ENCODE assay signal across 8 cellular contexts in the genomic region with DNA sequence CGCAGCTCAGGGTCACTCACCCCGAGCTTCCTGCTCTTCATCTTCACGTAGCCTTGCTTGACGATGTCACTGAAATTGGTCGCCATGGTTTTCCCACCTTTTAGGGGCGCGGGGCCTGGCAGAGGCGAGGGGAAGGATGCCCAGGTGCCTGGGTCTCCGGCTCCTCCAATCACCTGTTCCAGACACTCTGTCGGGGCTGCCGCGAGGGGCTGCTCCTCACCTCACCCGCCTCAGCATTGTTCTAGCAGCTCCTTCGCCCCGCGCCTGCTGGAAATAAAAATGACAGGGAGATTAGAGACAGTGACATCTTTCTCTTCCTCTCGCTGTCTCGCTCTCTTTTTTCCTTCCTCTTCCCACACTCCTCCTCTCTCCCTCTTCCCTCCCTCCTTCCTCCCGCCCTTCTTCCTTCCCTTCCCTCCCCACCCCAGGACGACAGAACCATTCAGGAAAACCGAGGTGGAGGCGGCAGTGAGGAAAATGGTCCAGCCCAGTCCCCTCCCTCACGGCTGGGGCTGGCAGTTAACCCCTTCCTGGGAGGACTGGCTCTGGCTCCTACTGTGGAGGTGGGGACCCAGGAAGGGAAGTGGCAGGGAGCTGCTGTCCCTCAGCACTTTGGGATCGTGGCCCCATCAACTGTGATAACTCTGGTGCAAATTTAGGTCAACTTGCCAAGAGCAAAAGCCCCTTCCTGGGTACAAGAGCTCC. TPM values are rescaled to one million over a fixed set of nuclear protein-coding genes. Genes with fewer than 3 reads are reported as not detected.
A peak's percentile ranks its signal among the peaks of the same experiment; 100 is the strongest.
DNase-seq lines count a peak whose midpoint lies in the region; ATAC-seq and TF ChIP-seq lines count a peak whose summit lies in the region.

No MANE protein-coding gene starts in this region.

- H3K4me1 ChIP-seq in duodenal mucosa (ENCODE audit: control insufficient read depth in 1 of 2, insufficient read depth in 2 of 2, low read length in 2 of 2) (peaks cover 44 to 55% of the 10 kb centered on the region in 2 donors), aorta (ENCODE audit: control insufficient read depth in 1 of 2, insufficient read depth in 2 of 2, low read length in 2 of 2) (no peaks in the 10 kb centered on the region)

- DNase-seq in AG10803 (ENCODE audit: low read depth) (peak; percentile 54), Kasumi-1 (lab: John Stamatoyannopoulos, UW) (peak; percentile 35 to 51), lung microvascular endothelial cell (ENCODE audit: low read depth in 2 of 2) (peak; percentile 28 to 40), aorta (peak; percentile 71 to 81), SW 1271 (lab: John Stamatoyannopoulos, UW) (no peak), RKO (ENCODE audit: low spot score) (no peak)

- no peak for TF ChIP-seq CTCF in AG10803 (conservative IDR thresholded peaks at IDR 0.05; ENCODE audit: low read length)

- H3K9me3 ChIP-seq in duodenal mucosa (ENCODE audit: control insufficient read depth in 1 of 2, low read length in 2 of 2) (no peaks in the 10 kb centered on the region), aorta (ENCODE audit: control insufficient read depth, low read length) (no peaks in the 10 kb centered on the region)

- intact Hi-C loops in aorta (cut with DNase I): no loop called here

- H3K9ac ChIP-seq in duodenal mucosa (ENCODE audit: low read depth in 1 of 2, low read length in 2 of 2): peak overlapping the region; percentile 36 to 54

- H3K27me3 ChIP-seq in duodenal mucosa (ENCODE audit: control insufficient read depth in 1 of 2, insufficient read depth in 2 of 2, low read length in 2 of 2) (no peaks in the 10 kb centered on the region), aorta (ENCODE audit: control insufficient read depth in 1 of 2, insufficient read depth in 2 of 2, low read length in 1 of 2) (no peaks in the 10 kb centered on the region)

- H3K27ac ChIP-seq in duodenal mucosa (ENCODE audit: low read depth, low read length) (peak overlapping the region; percentile 41), aorta (ENCODE audit: low read depth in 1 of 2, low read length in 2 of 2) (peak overlapping the region in 1 of 2 donors; percentile 73)

- 3 to 4% methylated on average over 24 of the region's 24 CpGs for WGBS in aorta, 2 donors

- peak overlapping the region; percentile 58 for H3K4me3 ChIP-seq in AG10803 (ENCODE audit: low read length)
- H3K4me3 ChIP-seq in duodenal mucosa (ENCODE audit: low read depth in 1 of 2, low read length in 2 of 2): peak overlapping the region; percentile 73 to 74
- peak overlapping the region; percentile 4 to 35 for H3K4me3 ChIP-seq in aorta (ENCODE audit: low read length in 2 of 2)

- peaks cover 9 to 18% of the 10 kb centered on the region in 2 donors for H3K36me3 ChIP-seq in duodenal mucosa (ENCODE audit: control insufficient read depth in 1 of 2, insufficient read depth in 2 of 2, low read length in 2 of 2)
- H3K36me3 ChIP-seq in aorta (ENCODE audit: control insufficient read depth in 1 of 2, insufficient read depth in 2 of 2, low read length in 1 of 2): peaks cover 0 to 1% of the 10 kb centered on the region in 2 donors

- peak; percentile 62 for ATAC-seq in aorta (ENCODE audit: low FRiP score)
- no peak for ATAC-seq in HG03571 (IDR thresholded peaks at IDR 0.05; ENCODE audit: unreplicated experiment)

RNA-seq across cellular contexts. Expression of a gene that starts 6.7 kb away (rescaled TPM):
- total RNA-seq in lung microvascular endothelial cell: 13.9 and 15.0 TPM in 2 replicates
- total RNA-seq in aorta: 10 to 100 TPM; 35.5 to 44.5 TPM
- 10 to 100 TPM; 26.4 to 54.1 TPM for polyA plus RNA-seq in aorta

RNA-seq across cellular contexts. Expression of a gene that starts 17.1 kb away (rescaled TPM):
- total RNA-seq in lung microvascular endothelial cell (95.9 and 96.0 TPM in 2 replicates), aorta (10 to 100 TPM; 43.8 to 49.7 TPM)
- 10 to 100 TPM; 49.3 to 55.3 TPM for polyA plus RNA-seq in aorta

RNA-seq across cellular contexts. Expression of a gene that starts 32.3 kb away (rescaled TPM):
- total RNA-seq in lung microvascular endothelial cell (32.7 and 55.8 TPM in 2 replicates), aorta (10 to 100 TPM; 22.0 to 29.4 TPM)
- 10 to 100 TPM; 28.9 to 48.2 TPM for polyA plus RNA-seq in aorta

RNA-seq across cellular contexts. Expression of a gene that starts 32.4 kb away (rescaled TPM):
- 60.4 and 60.9 TPM in 2 replicates for total RNA-seq in lung microvascular endothelial cell
- 10 to 100 TPM; 26.7 to 27.4 TPM for total RNA-seq in aorta
- polyA plus RNA-seq in aorta: 10 to 100 TPM; 16.3 to 21.6 TPM

RNA-seq across cellular contexts. Expression of a gene that starts 56.8 kb away (rescaled TPM):
- total RNA-seq in lung microvascular endothelial cell (7.4 and 10.7 TPM in 2 replicates), aorta (10 to 100 TPM; 15.3 to 21.9 TPM)
- 10 to 100 TPM; 12.9 to 14.1 TPM for polyA plus RNA-seq in aorta

Comparison
In these comparisons a context has a peak if more than half of its experiments do, and no peak if none do; other contexts are left out.
1. DNase-seq: peak in AG10803 (single experiment), Kasumi-1 (2 of 2), lung microvascular endothelial cell (2 of 2) and aorta (2 of 2); none in SW 1271 (0 of 2) and RKO (single experiment).
2. H3K4me3 ChIP-seq: peak in every context shown above with its lines; median percentile 74 in duodenal mucosa; 58 in AG10803; 20 in aorta.